In the genomic region with DNA sequence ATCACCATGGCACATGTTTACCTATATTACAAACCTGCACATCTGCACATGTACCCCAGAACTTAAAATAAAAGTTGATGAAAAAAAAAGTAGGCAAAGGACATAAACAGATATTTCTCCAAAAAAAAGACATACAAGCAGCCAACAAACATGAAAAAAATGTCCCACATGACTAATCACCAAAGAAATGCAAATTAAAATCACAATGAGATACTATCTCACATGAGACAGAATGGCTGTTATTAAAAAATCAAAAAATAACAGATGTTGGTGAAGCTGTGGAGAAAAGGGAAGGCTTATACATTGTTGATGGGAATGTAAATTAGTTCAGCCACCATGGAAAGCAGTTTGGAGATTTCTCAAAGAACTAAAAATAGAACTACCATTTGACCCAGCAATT, we compare ENCODE assay signal across 30 cellular contexts.
"Had no signal": no experiment of that assay in that cellular context is flagged by ENCODE, and none has a peak within 500 bp of the region (broad histone marks: within the 10 kb centered on the region; RNA-seq: fewer than 3 reads in every experiment).

No MANE protein-coding gene starts in this region.

- FAIRE-seq: islet of Langerhans, kidney, pancreas, urothelium cell line had no signal

- H3K36me3 ChIP-seq: left lung, lower lobe of right lung, pancreas, prostate gland, stomach, thyroid gland, transverse colon, upper lobe of left lung had no signal

- H3K4me1 ChIP-seq: left lung, lower lobe of right lung, pancreas, prostate gland, stomach, testis, thyroid gland, transverse colon, upper lobe of left lung had no signal

- H3K27me3 ChIP-seq: left lung, pancreas, stomach, testis, thyroid gland, transverse colon, upper lobe of left lung had no signal

- DNase-seq: hypothalamus; immature natural killer cell; kidney; left colon; lower lobe of right lung; mammary epithelial cell; mesenchymal stem cell; naive thymus-derived CD8-positive, alpha-beta T cell; nucleus accumbens; pancreas; posterior cingulate gyrus; retina; right cardiac atrium; stimulated activated CD4-positive, alpha-beta T cell treated with anti-CD3 and anti-CD28 coated beads, Interleukin-12 subunit alpha, Interleukin-12 subunit beta, amount 100 ng/mL, for 4 hours; stimulated activated CD4-positive, alpha-beta T cell treated with anti-CD3 and anti-CD28 coated beads, Interleukin-15, amount 100 ng/mL, for 24 hours; stimulated activated CD4-positive, alpha-beta T cell treated with anti-CD3 and anti-CD28 coated beads, Interleukin-2, amount 100 ng/mL, for 24 hours; stimulated activated CD4-positive, alpha-beta T cell treated with anti-CD3 and anti-CD28 coated beads, Interleukin-4, amount 100 ng/mL, for 1 hour; stimulated activated naive B cell treated with anti-CD40 and anti-IgM and Interleukin-4, amounts not matched to agents 10 μg/mL and 1 μg/mL and 100 μg/mL, for 72 hours; stimulated activated naive CD8-positive, alpha-beta T cell treated with anti-CD3 and anti-CD28 coated beads, Interleukin-15, Interleukin-2, amounts not matched to agents 100 U/mL and 50 U/mL, for 24 hours; stomach; testis; thyroid gland; transverse colon; upper lobe of left lung had no signal

- H3K9me3 ChIP-seq: left lung, lower lobe of right lung, pancreas, prostate gland, stomach, testis, thyroid gland, transverse colon, upper lobe of left lung had no signal

- H3K27ac ChIP-seq: left lung, lower lobe of right lung, pancreas, prostate gland, skin epidermis, stomach, testis, thyroid gland, transverse colon, upper lobe of left lung had no signal

- ATAC-seq: left colon; left lung; lower lobe of right lung; naive thymus-derived CD8-positive, alpha-beta T cell; pancreas; right cardiac atrium; sciatic nerve; stimulated activated naive B cell treated with anti-CD40 and anti-IgM and Interleukin-4, amounts not matched to agents 10 μg/mL and 1 μg/mL and 100 μg/mL, for 72 hours; stimulated activated naive CD8-positive, alpha-beta T cell treated with anti-CD3 and anti-CD28 coated beads, Interleukin-15, Interleukin-2, amounts not matched to agents 100 U/mL and 50 U/mL, for 24 hours had no signal

- H3K4me3 ChIP-seq: left lung, lower lobe of right lung, pancreas, prostate gland, skin epidermis, stomach, testis, thyroid gland, transverse colon, upper lobe of left lung had no signal
